ENCODE assay signal across 12 cellular contexts in genomic region chr11:95703059-95703458, GRCh38.
DNase-seq lines count a peak whose midpoint lies in the region; ATAC-seq, FAIRE-seq and TF ChIP-seq lines count a peak whose summit lies in the region.
"Had no signal": no experiment of that assay in that cellular context is flagged by ENCODE, and none has a peak within 500 bp of the region (broad histone marks: within the 10 kb centered on the region; RNA-seq: fewer than 3 reads in every experiment).

No MANE protein-coding gene starts in this region.

- peak overlapping the region; percentile 28; the same call in 1 of the 2 replicates for H3K4me2 ChIP-seq in GM12878 (ENCODE audit: control insufficient read depth, insufficient read depth)
- H3K4me2 ChIP-seq: A549 had no signal

- H3K4me1 Mint-ChIP-seq in activated CD4-positive, alpha-beta T cell treated with anti-CD3 and anti-CD28 coated beads, Interleukin-2, amount 10 ng/mL, durations not matched to agents 24 days and 14 days: peaks cover 33% of the 10 kb centered on the region
- peaks cover 26 to 37% of the 10 kb centered on the region in 2 donors for H3K4me1 Mint-ChIP-seq in stimulated activated naive B cell treated with anti-CD40 and anti-IgM and Interleukin-4, amounts not matched to agents 10 μg/mL and 1 μg/mL and 100 μg/mL, for 72 hours

- H3K27me3 Mint-ChIP-seq in activated CD4-positive, alpha-beta T cell treated with anti-CD3 and anti-CD28 coated beads, Interleukin-2, amount 10 ng/mL, durations not matched to agents 24 days and 14 days: no peaks in the 10 kb centered on the region
- no peaks in the 10 kb centered on the region for H3K27me3 Mint-ChIP-seq in stimulated activated naive B cell treated with anti-CD40 and anti-IgM and Interleukin-4, amounts not matched to agents 10 μg/mL and 1 μg/mL and 100 μg/mL, for 72 hours

- H3K36me3 Mint-ChIP-seq in activated CD4-positive, alpha-beta T cell treated with anti-CD3 and anti-CD28 coated beads, Interleukin-2, amount 10 ng/mL, durations not matched to agents 24 days and 14 days (ENCODE audit: low read depth): peaks cover 1% of the 10 kb centered on the region
- H3K36me3 Mint-ChIP-seq in stimulated activated naive B cell treated with anti-CD40 and anti-IgM and Interleukin-4, amounts not matched to agents 10 μg/mL and 1 μg/mL and 100 μg/mL, for 72 hours: no peaks in the 10 kb centered on the region

- no peak for TF ChIP-seq CTCF in GM12878 (IDR thresholded peaks at IDR 0.05 in 2 of 3, conservative IDR thresholded peaks at IDR 0.05 in 1 of 3; ENCODE audit: control insufficient read depth in 2 of 3, extremely low read depth in 1 of 3, insufficient read depth in 1 of 3, low read depth in 3 of 3, low read length in 3 of 3)

- no peak overlapping the region for H3K9ac ChIP-seq in GM12878 (ENCODE audit: control insufficient read depth, insufficient read depth, low read length)

- TF ChIP-seq EP300 in GM12878 (IDR thresholded peaks at IDR 0.05; ENCODE audit: borderline replicate concordance in 1 of 2, control insufficient read depth in 1 of 2, low read depth in 2 of 2, low read length in 2 of 2): no peak

- H3K4me1 ChIP-seq in GM12878 (ENCODE audit: control insufficient read depth, insufficient read depth, low read length): peaks cover 18% of the 10 kb centered on the region
- H3K4me1 ChIP-seq: A549 had no signal

- POLR2A ChIA-PET in GM12878 (lab: Charles Lee): interaction anchor here (0.8 to 2.3 kb wide), 6 partner anchors 8 to 550 kb away, joined by 3 to 8 read pairs (median 4); partner anchors contain the start of gene SESN3

- no peak overlapping the region for H3K4me3 ChIP-seq in GM12878
- H3K4me3 ChIP-seq: A549, mucosa of descending colon, SK-N-MC had no signal

- no peak overlapping the region for H3K27ac Mint-ChIP-seq in activated CD4-positive, alpha-beta T cell treated with anti-CD3 and anti-CD28 coated beads, Interleukin-2, amount 10 ng/mL, durations not matched to agents 24 days and 14 days
- peak overlapping the region; percentile 38 for H3K27ac Mint-ChIP-seq in stimulated activated naive B cell treated with anti-CD40 and anti-IgM and Interleukin-4, amounts not matched to agents 10 μg/mL and 1 μg/mL and 100 μg/mL, for 72 hours

- RAD21 ChIA-PET in GM12878 (lab: Charles Lee; ENCODE audit: unreplicated experiment): interaction anchor here (0.8 to 12.7 kb wide), 13 partner anchors 9 to 546 kb away, joined by 3 to 425 read pairs (median 6); partner anchors contain the start of gene SESN3

- H3K9me3 Mint-ChIP-seq in activated CD4-positive, alpha-beta T cell treated with anti-CD3 and anti-CD28 coated beads, Interleukin-2, amount 10 ng/mL, durations not matched to agents 24 days and 14 days: no peaks in the 10 kb centered on the region
- H3K9me3 Mint-ChIP-seq in stimulated activated naive B cell treated with anti-CD40 and anti-IgM and Interleukin-4, amounts not matched to agents 10 μg/mL and 1 μg/mL and 100 μg/mL, for 72 hours: no peaks in the 10 kb centered on the region

- DNase-seq in activated CD4-positive, alpha-beta T cell treated with anti-CD3 and anti-CD28 coated beads, Interleukin-2, amount 10 ng/mL, durations not matched to agents 24 days and 14 days: peak; percentile 79
- DNase-seq in activated CD4-positive, alpha-beta T cell treated with anti-CD3 and anti-CD28 coated beads for 1 hour: no peak
- no peak for DNase-seq in GM12878 (ENCODE audit: low read depth, low spot score)
- DNase-seq in stimulated activated naive B cell treated with anti-CD40 and anti-IgM and Interleukin-4, amounts not matched to agents 10 μg/mL and 1 μg/mL and 100 μg/mL, for 72 hours: no peak
- no peak for DNase-seq in SIG-M5 treated with dmso at 0.1 percent for 504 hours (lab: John Stamatoyannopoulos, UW; ENCODE audit: unreplicated experiment)
- no peak for DNase-seq in NCI-H1694 (lab: John Stamatoyannopoulos, UW)
- DNase-seq: mucosa of descending colon, NCI-H774 had no signal

- TF ChIP-seq POLR2A in GM12878 (IDR thresholded peaks at IDR 0.05; ENCODE audit: low read depth, low read length): no peak

- TF ChIP-seq RAD21 in GM12878 (IDR thresholded peaks at IDR 0.05; ENCODE audit: insufficient read depth, low read depth, low read length): no peak

- H3K36me3 ChIP-seq in GM12878 (ENCODE audit: control insufficient read depth in 2 of 2, insufficient read depth in 2 of 2, low read length in 1 of 2): no peaks in the 10 kb centered on the region

- H3K27me3 ChIP-seq in GM12878 (replicated peaks in 1 of 2; ENCODE audit: control insufficient read depth in 2 of 2, insufficient read depth in 2 of 2, low read length in 1 of 2): no peaks in the 10 kb centered on the region

- no peaks in the 10 kb centered on the region for H3K9me3 ChIP-seq in GM12878 (replicated peaks; ENCODE audit: control insufficient read depth, insufficient read depth, low read length)
- H3K9me3 ChIP-seq: A549, mucosa of descending colon had no signal

- in situ Hi-C loops in GM12878 (cut with MboI): no loop called here

- 27% methylated on average over 3 of the region's 3 CpGs for WGBS in GM12878 (ENCODE audit: insufficient coverage, insufficient replicate concordance, low lambda C conversion rate, missing lambda C conversion rate)

- H3K79me2 ChIP-seq in GM12878 (ENCODE audit: control insufficient read depth, insufficient read depth, low read length): no peaks in the 10 kb centered on the region

- H2AFZ ChIP-seq in GM12878 (ENCODE audit: control insufficient read depth, low read depth, low read length): no peak overlapping the region

- FAIRE-seq in GM12878 (lab: Jason Lieb, UNC): no peak
- FAIRE-seq: A549 had no signal

- H3K27ac ChIP-seq in GM12878 (ENCODE audit: control insufficient read depth, insufficient read depth): no peak overlapping the region
- H3K27ac ChIP-seq: A549, SK-N-MC had no signal

- SMC1A ChIA-PET in GM12878 (lab: Charles Lee; ENCODE audit: uncharacterized antibody, unreplicated experiment): interaction anchor here (0.7 to 20.2 kb wide), 21 partner anchors 8 to 548 kb away, joined by 3 to 474 read pairs (median 7); partner anchors contain the start of gene SESN3

- no peak overlapping the region for H3K4me3 Mint-ChIP-seq in activated CD4-positive, alpha-beta T cell treated with anti-CD3 and anti-CD28 coated beads, Interleukin-2, amount 10 ng/mL, durations not matched to agents 24 days and 14 days
- peak overlapping the region; percentile 18 to 33 for H3K4me3 Mint-ChIP-seq in stimulated activated naive B cell treated with anti-CD40 and anti-IgM and Interleukin-4, amounts not matched to agents 10 μg/mL and 1 μg/mL and 100 μg/mL, for 72 hours

- H4K20me1 ChIP-seq in GM12878 (ENCODE audit: control insufficient read depth, insufficient read depth): no peaks in the 10 kb centered on the region

- ATAC-seq in HG02885 (IDR thresholded peaks at IDR 0.05; ENCODE audit: poor library complexity, unreplicated experiment): peak; percentile 34
- no peak for ATAC-seq in GM12878
- ATAC-seq in stimulated activated naive B cell treated with anti-CD40 and anti-IgM and Interleukin-4, amounts not matched to agents 10 μg/mL and 1 μg/mL and 100 μg/mL, for 72 hours (replicated peaks): peak; percentile 9 to 22
- ATAC-seq in HG03159 (IDR thresholded peaks at IDR 0.05; ENCODE audit: unreplicated experiment): no peak
- ATAC-seq: A549, mucosa of descending colon had no signal

- BruUV-seq in GM12878 (replicated peaks; lab: Mats Ljungman, UMichigan): no TSS peak

- CTCF ChIA-PET in GM12878 (lab: Yijun Ruan, JAX): interaction anchor here (0.6 to 17.7 kb wide), 12 partner anchors 8 to 546 kb away, joined by 3 to 590 read pairs (median 4); partner anchors contain the start of gene SESN3

- intact Hi-C loops in activated CD4-positive, alpha-beta T cell treated with anti-CD3 and anti-CD28 coated beads, Interleukin-2, amount 10 ng/mL, durations not matched to agents 24 days and 14 days (cut with micrococcal nuclease): loop anchor here (1.0 to 10.0 kb wide), 5 partner anchors 8 to 636 kb away; partner anchors contain the start of gene SRSF8
- intact Hi-C loops in GM12878 (cut with micrococcal nuclease; ENCODE audit: unreplicated experiment): loop anchor here (5.0 to 10.0 kb wide), 3 partner anchors 218 to 328 kb away; no protein-coding TSS in a partner anchor

TF ChIP-seq in GM12878, 131 proteins besides CTCF, POLR2A, EP300 and RAD21:
- TF ChIP-seq RELA (IDR thresholded peaks at IDR 0.05; ENCODE audit: borderline replicate concordance, partially characterized antibody): no peak
- TF ChIP-seq NFIC (IDR thresholded peaks at IDR 0.05; ENCODE audit: low read depth, low read length): 0 out of 2 replicates have a peak, but pooled peaks have one; percentile 18
- TF ChIP-seq RUNX3 (IDR thresholded peaks at IDR 0.05; ENCODE audit: low read length): 0 out of 2 replicates have a peak, but pooled peaks have one; percentile 15

Comparison
In these comparisons a context has a peak if more than half of its experiments do, and no peak if none do; other contexts are left out.
1. ATAC-seq: peak in HG02885 (single experiment) and stimulated activated naive B cell treated with anti-CD40 and anti-IgM and Interleukin-4, amounts not matched to agents 10 μg/mL and 1 μg/mL and 100 μg/mL, for 72 hours (2 of 2); none in GM12878 (single experiment) and HG03159 (single experiment).